In the genomic region with DNA sequence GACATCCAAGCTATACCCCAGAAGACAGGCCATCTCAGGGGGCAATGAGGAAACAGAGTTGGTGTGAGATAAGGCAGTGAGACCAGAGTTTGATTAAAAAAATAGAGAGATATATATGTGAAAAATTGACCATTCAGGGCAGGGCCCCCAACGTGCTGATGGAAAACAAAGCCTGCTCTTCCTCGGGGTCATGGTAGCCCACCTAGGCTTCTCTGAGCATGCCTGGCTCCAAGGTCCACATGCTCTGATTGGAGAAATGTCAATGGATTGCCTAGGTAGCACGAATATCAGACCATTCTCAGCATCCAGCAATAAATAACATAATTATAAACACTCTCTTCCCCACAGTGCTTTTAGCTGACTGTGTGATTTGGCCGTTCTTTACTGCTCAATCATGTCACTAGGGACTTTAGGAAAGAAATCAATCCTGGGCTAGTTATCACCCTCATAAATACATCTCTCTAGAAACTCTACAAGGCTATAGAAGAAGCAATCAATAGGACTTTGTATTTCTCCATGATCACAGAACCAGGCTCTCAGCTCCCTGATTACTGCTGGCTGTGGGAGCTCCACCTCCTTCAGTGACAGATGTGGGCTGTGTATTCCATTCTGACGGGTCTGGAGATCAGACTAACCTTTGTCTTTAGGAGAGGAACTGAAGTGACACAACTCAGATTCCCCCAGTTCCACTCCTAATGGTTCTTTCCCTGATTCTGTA, we compare ENCODE assay signal across 27 cellular contexts.
DNase-seq lines count a peak whose midpoint lies in the region; ATAC-seq and TF ChIP-seq lines count a peak whose summit lies in the region.
"Had no signal": no experiment of that assay in that cellular context is flagged by ENCODE, and none has a peak within 500 bp of the region (broad histone marks: within the 10 kb centered on the region; RNA-seq: fewer than 3 reads in every experiment).

No MANE protein-coding gene starts in this region.

- H3K36me3 ChIP-seq in uterus (no peaks in the 10 kb centered on the region), upper lobe of right lung (no peaks in the 10 kb centered on the region)
- H3K36me3 ChIP-seq: transverse colon had no signal

- H3K4me3 Mint-ChIP-seq in T-helper 1 cell treated with Interleukin-12 subunit alpha and Interleukin-12 subunit beta and Interleukin-4 antibody, amounts not matched to agents 30 μg/mL and 1 μg/mL, for 36 hours: no peak overlapping the region
- H3K4me3 Mint-ChIP-seq: activated CD4-positive, alpha-beta T cell treated with anti-CD3 and anti-CD28 coated beads for 36 hours; activated T-cell treated with anti-CD3 and anti-CD28 coated beads, Interleukin-2, amount 50 U/mL, for 24 hours; IgD-negative memory B cell; memory B cell had no signal

- H3K4me1 Mint-ChIP-seq in T-helper 1 cell treated with Interleukin-12 subunit alpha and Interleukin-12 subunit beta and Interleukin-4 antibody, amounts not matched to agents 30 μg/mL and 1 μg/mL, for 36 hours (ENCODE audit: low read depth): peaks cover 13% of the 10 kb centered on the region
- H3K4me1 Mint-ChIP-seq: memory B cell had no signal

- H3K27me3 Mint-ChIP-seq in T-helper 1 cell treated with Interleukin-12 subunit alpha and Interleukin-12 subunit beta and Interleukin-4 antibody, amounts not matched to agents 30 μg/mL and 1 μg/mL, for 36 hours (ENCODE audit: low read depth): peaks cover 17% of the 10 kb centered on the region
- H3K27me3 Mint-ChIP-seq: activated CD4-positive, alpha-beta T cell treated with anti-CD3 and anti-CD28 coated beads for 36 hours; activated T-cell treated with anti-CD3 and anti-CD28 coated beads, Interleukin-2, amount 50 U/mL, for 24 hours had no signal

- H3K9me3 ChIP-seq in uterus (no peaks in the 10 kb centered on the region), upper lobe of right lung (no peaks in the 10 kb centered on the region)
- H3K9me3 ChIP-seq: psoas muscle, transverse colon had no signal

- no peak for TF ChIP-seq POLR2A in uterus (IDR thresholded peaks at IDR 0.05)

- DNase-seq in T-helper 1 cell (no peak), dorsolateral prefrontal cortex (peak in 2 of 10 donors; percentile 46 to 52), substantia nigra (lab: John Stamatoyannopoulos, UW) (peak in 24 of 49 donors; percentile 7 to 61 (median 24)), uterus (no peak), upper lobe of right lung (no peak), activated gamma-delta T cell treated with Interleukin-2 at 50 U/mL for 16 hours (no peak)
- DNase-seq: activated CD4-positive, alpha-beta T cell treated with anti-CD3 and anti-CD28 coated beads for 36 hours; activated effector memory CD4-positive, alpha-beta T cell treated with anti-CD3 and anti-CD28 coated beads, Interleukin-2, amount 50 U/mL, for 16 hours; activated T-cell treated with anti-CD3 and anti-CD28 coated beads, Interleukin-2, amount 50 U/mL, for 24 hours; Calu3; DMS79; foreskin melanocyte; HCEC 1CT; NCI-H446 treated with DMSO at 0.1 percent for 48 hours; NCI-H82; psoas muscle; stimulated activated CD4-positive, alpha-beta T cell treated with anti-CD3 and anti-CD28 coated beads, Interleukin-4, amount 100 ng/mL, for 24 hours; T1000; transverse colon had no signal

- H3K36me3 Mint-ChIP-seq in T-helper 1 cell treated with Interleukin-12 subunit alpha and Interleukin-12 subunit beta and Interleukin-4 antibody, amounts not matched to agents 30 μg/mL and 1 μg/mL, for 36 hours (ENCODE audit: low read depth): no peaks in the 10 kb centered on the region
- H3K36me3 Mint-ChIP-seq: IgD-negative memory B cell, memory B cell had no signal

- no peak for ATAC-seq in upper lobe of right lung
- ATAC-seq: activated CD4-positive, alpha-beta T cell treated with anti-CD3 and anti-CD28 coated beads for 36 hours; left lobe of liver; psoas muscle had no signal

- H3K9me3 Mint-ChIP-seq in T-helper 1 cell treated with Interleukin-12 subunit alpha and Interleukin-12 subunit beta and Interleukin-4 antibody, amounts not matched to agents 30 μg/mL and 1 μg/mL, for 36 hours: no peaks in the 10 kb centered on the region
- H3K9me3 Mint-ChIP-seq: activated T-cell treated with anti-CD3 and anti-CD28 coated beads, Interleukin-2, amount 50 U/mL, for 24 hours; memory B cell had no signal

- intact Hi-C loops in dorsolateral prefrontal cortex (cut with DNase I) (no loop called here), uterus (cut with DNase I; ENCODE audit: low total_unique reads) (no loop called here), upper lobe of right lung (cut with DNase I) (no loop called here)

- peak overlapping the region in 2 of 59 donors; percentile 11 to 28 for H3K4me3 ChIP-seq in dorsolateral prefrontal cortex
- no peak overlapping the region for H3K4me3 ChIP-seq in uterus
- H3K4me3 ChIP-seq in upper lobe of right lung: no peak overlapping the region
- H3K4me3 ChIP-seq: psoas muscle, transverse colon had no signal

- no peaks in the 10 kb centered on the region for H3K27me3 ChIP-seq in dorsolateral prefrontal cortex
- no peaks in the 10 kb centered on the region for H3K27me3 ChIP-seq in layer of hippocampus (ENCODE audit: control insufficient read depth, insufficient read depth, low read length)
- no peaks in the 10 kb centered on the region for H3K27me3 ChIP-seq in uterus
- no peaks in the 10 kb centered on the region for H3K27me3 ChIP-seq in upper lobe of right lung
- H3K27me3 ChIP-seq: transverse colon had no signal

- peak overlapping the region; percentile 27 for H3K27ac Mint-ChIP-seq in T-helper 1 cell treated with Interleukin-12 subunit alpha and Interleukin-12 subunit beta and Interleukin-4 antibody, amounts not matched to agents 30 μg/mL and 1 μg/mL, for 36 hours
- H3K27ac Mint-ChIP-seq: activated CD4-positive, alpha-beta T cell treated with anti-CD3 and anti-CD28 coated beads for 36 hours; activated T-cell treated with anti-CD3 and anti-CD28 coated beads, Interleukin-2, amount 50 U/mL, for 24 hours; IgD-negative memory B cell; memory B cell had no signal

- no peaks in the 10 kb centered on the region for H3K4me1 ChIP-seq in uterus
- H3K4me1 ChIP-seq in upper lobe of right lung: no peaks in the 10 kb centered on the region
- H3K4me1 ChIP-seq: psoas muscle, transverse colon had no signal

- TF ChIP-seq CTCF in dorsolateral prefrontal cortex (IDR thresholded peaks at IDR 0.05 in 54 of 56, conservative IDR thresholded peaks at IDR 0.05 in 2 of 56; ENCODE audit: low read depth in 1 of 56, partially characterized antibody in 56 of 56) (peak in 1 of 56 donors; percentile 15), uterus (IDR thresholded peaks at IDR 0.05) (no peak), upper lobe of right lung (IDR thresholded peaks at IDR 0.05) (no peak)

- H3K27ac ChIP-seq in dorsolateral prefrontal cortex: peak overlapping the region; percentile 64 to 96 (median 86)
- H3K27ac ChIP-seq in layer of hippocampus (ENCODE audit: low read depth, low read length): peak overlapping the region; percentile 81
- H3K27ac ChIP-seq in substantia nigra (ENCODE audit: low read depth, low read length, poor library complexity, severe bottlenecking): peak overlapping the region; percentile 90
- H3K27ac ChIP-seq in uterus: no peak overlapping the region
- H3K27ac ChIP-seq in upper lobe of right lung: no peak overlapping the region
- H3K27ac ChIP-seq: 22Rv1, C4-2B, psoas muscle, transverse colon, VCaP had no signal

Comparison
In these comparisons a context has a peak if more than half of its experiments do, and no peak if none do; other contexts are left out.
1. H3K27ac ChIP-seq: peak in dorsolateral prefrontal cortex (59 of 59), layer of hippocampus (single experiment) and substantia nigra (single experiment); none in uterus (0 of 2) and upper lobe of right lung (single experiment).